11 cellular contexts compared by ENCODE assay signal in the genomic region with DNA sequence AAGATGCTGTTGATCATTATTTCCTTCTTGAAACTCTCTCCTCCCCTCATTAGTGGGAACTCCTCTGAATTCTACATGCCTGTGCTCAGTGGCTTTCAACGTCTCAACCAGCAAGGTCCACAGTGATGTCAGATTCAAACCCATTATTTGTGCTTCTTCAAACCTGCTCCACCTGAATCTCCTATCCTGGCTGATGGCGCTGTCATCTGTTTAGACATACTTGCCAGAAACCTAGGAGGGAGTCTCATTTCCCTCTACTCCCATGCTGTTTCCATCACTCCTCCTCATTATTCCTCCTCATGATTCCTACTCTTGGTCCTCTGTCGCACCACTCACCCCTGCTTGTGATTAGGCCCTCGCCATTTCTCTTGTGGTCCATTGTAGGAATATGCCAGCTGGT. TPM values are rescaled to one million over a fixed set of nuclear protein-coding genes. Genes with fewer than 3 reads are reported as not detected.
DNase-seq lines count a peak whose midpoint lies in the region; ATAC-seq and TF ChIP-seq lines count a peak whose summit lies in the region.
"Had no signal": no experiment of that assay in that cellular context is flagged by ENCODE, and none has a peak within 500 bp of the region (broad histone marks: within the 10 kb centered on the region; RNA-seq: fewer than 3 reads in every experiment).

No MANE protein-coding gene starts in this region.

- H3K4me1 Mint-ChIP-seq in activated T-cell treated with anti-CD3 and anti-CD28 coated beads, Interleukin-2, amount 50 U/mL, for 72 hours (ENCODE audit: low read depth), result peaks cover 55% of the 10 kb centered on the region
- peaks cover 48% of the 10 kb centered on the region for H3K4me1 Mint-ChIP-seq in activated T-cell treated with anti-CD3 and anti-CD28 coated beads, Interleukin-2, amount 50 U/mL, for 24 hours (ENCODE audit: low read depth)
- H3K4me1 Mint-ChIP-seq in activated naive CD8-positive, alpha-beta T cell treated with anti-CD3 and anti-CD28 coated beads, Interleukin-2, amount 50 U/mL, for 24 hours, result peaks cover 48% of the 10 kb centered on the region

- no peak overlapping the region for H3K4me2 ChIP-seq in osteoblast (ENCODE audit: insufficient read depth, low read length)

- no peaks in the 10 kb centered on the region for H3K9me3 Mint-ChIP-seq in activated T-cell treated with anti-CD3 and anti-CD28 coated beads, Interleukin-2, amount 50 U/mL, for 72 hours
- no peaks in the 10 kb centered on the region for H3K9me3 Mint-ChIP-seq in activated T-cell treated with anti-CD3 and anti-CD28 coated beads, Interleukin-2, amount 50 U/mL, for 24 hours
- no peaks in the 10 kb centered on the region for H3K9me3 Mint-ChIP-seq in activated naive CD8-positive, alpha-beta T cell treated with anti-CD3 and anti-CD28 coated beads, Interleukin-2, amount 50 U/mL, for 24 hours

- H3K4me3 Mint-ChIP-seq in activated T-cell treated with anti-CD3 and anti-CD28 coated beads, Interleukin-2, amount 50 U/mL, for 72 hours, result peak overlapping the region; percentile 47 to 59
- no peak overlapping the region for H3K4me3 Mint-ChIP-seq in activated T-cell treated with anti-CD3 and anti-CD28 coated beads, Interleukin-2, amount 50 U/mL, for 24 hours
- H3K4me3 Mint-ChIP-seq in activated naive CD8-positive, alpha-beta T cell treated with anti-CD3 and anti-CD28 coated beads, Interleukin-2, amount 50 U/mL, for 24 hours, result peak overlapping the region; percentile 13

- peak overlapping the region; percentile 72 to 99 (median 83) for H3K27ac ChIP-seq in right lobe of liver
- H3K27ac ChIP-seq in thyroid gland, result peak overlapping the region in 2 of 3 donors; percentile 86 to 96
- H3K27ac ChIP-seq in osteoblast (ENCODE audit: low read depth, low read length), result no peak overlapping the region

- H3K27ac Mint-ChIP-seq in activated T-cell treated with anti-CD3 and anti-CD28 coated beads, Interleukin-2, amount 50 U/mL, for 72 hours, result no peak overlapping the region
- no peak overlapping the region for H3K27ac Mint-ChIP-seq in activated T-cell treated with anti-CD3 and anti-CD28 coated beads, Interleukin-2, amount 50 U/mL, for 24 hours
- H3K27ac Mint-ChIP-seq in activated naive CD8-positive, alpha-beta T cell treated with anti-CD3 and anti-CD28 coated beads, Interleukin-2, amount 50 U/mL, for 24 hours, result peak overlapping the region; percentile 57

- 94% methylated on average over 4 of the region's 4 CpGs for WGBS in right lobe of liver (ENCODE audit: insufficient coverage, low coverage, low lambda C conversion rate, missing lambda C conversion rate)
- 88 to 93% methylated on average over 4 of the region's 4 CpGs for WGBS in thyroid gland, 2 donors

- H3K36me3 ChIP-seq in right lobe of liver (no peaks in the 10 kb centered on the region), thyroid gland (no peaks in the 10 kb centered on the region), osteoblast (ENCODE audit: insufficient read depth, low read length) (peaks cover 4% of the 10 kb centered on the region)

- no peak for TF ChIP-seq CTCF in right lobe of liver (IDR thresholded peaks at IDR 0.05)
- TF ChIP-seq CTCF in thyroid gland (IDR thresholded peaks at IDR 0.05), result no peak
- no peak for TF ChIP-seq CTCF in osteoblast (IDR thresholded peaks at IDR 0.05; ENCODE audit: extremely low read depth, low read depth, low read length)

- no peaks in the 10 kb centered on the region for H3K27me3 Mint-ChIP-seq in activated T-cell treated with anti-CD3 and anti-CD28 coated beads, Interleukin-2, amount 50 U/mL, for 72 hours (ENCODE audit: low read depth)
- H3K27me3 Mint-ChIP-seq in activated T-cell treated with anti-CD3 and anti-CD28 coated beads, Interleukin-2, amount 50 U/mL, for 24 hours, result no peaks in the 10 kb centered on the region
- no peaks in the 10 kb centered on the region for H3K27me3 Mint-ChIP-seq in activated naive CD8-positive, alpha-beta T cell treated with anti-CD3 and anti-CD28 coated beads, Interleukin-2, amount 50 U/mL, for 24 hours

- H3K27me3 ChIP-seq in right lobe of liver (no peaks in the 10 kb centered on the region), thyroid gland (no peaks in the 10 kb centered on the region), osteoblast (ENCODE audit: insufficient read depth, low read length) (no peaks in the 10 kb centered on the region)

- peaks cover 0 to 18% (median 5%) of the 10 kb centered on the region in 4 donors for H3K4me1 ChIP-seq in right lobe of liver
- H3K4me1 ChIP-seq in thyroid gland, result peaks cover 15 to 38% of the 10 kb centered on the region in 2 donors
- peaks cover 17% of the 10 kb centered on the region for H3K4me1 ChIP-seq in osteoblast (ENCODE audit: insufficient read depth, low read length)

- intact Hi-C loops in right lobe of liver (cut with DNase I), result no loop called here
- intact Hi-C loops in thyroid gland (cut with DNase I), result loop anchor here (5.0 to 10.0 kb wide), 2 partner anchors 41 to 229 kb away; a partner anchor contains a TSS

- H4K20me1 ChIP-seq in osteoblast (ENCODE audit: insufficient read depth, low read length), result peaks cover 7% of the 10 kb centered on the region

- H3K9me3 ChIP-seq in right lobe of liver, result no peaks in the 10 kb centered on the region
- H3K9me3 ChIP-seq in thyroid gland, result no peaks in the 10 kb centered on the region
- H3K9me3 ChIP-seq in osteoblast (ENCODE audit: low read depth, low read length), result no peaks in the 10 kb centered on the region

- H3K4me3 ChIP-seq in right lobe of liver (no peak overlapping the region), thyroid gland (replicated peaks in 1 of 3) (no peak overlapping the region), osteoblast (ENCODE audit: insufficient read depth, low read length) (no peak overlapping the region)

- H3K79me2 ChIP-seq in osteoblast (ENCODE audit: insufficient read depth, low read length), result peaks cover 18% of the 10 kb centered on the region

- H2AFZ ChIP-seq in osteoblast (ENCODE audit: low read length), result no peak overlapping the region

- ATAC-seq in activated T-cell treated with anti-CD3 and anti-CD28 coated beads, Interleukin-2, amount 50 U/mL, for 72 hours (replicated peaks in 1 of 2), result no peak
- ATAC-seq in activated naive CD8-positive, alpha-beta T cell treated with anti-CD3 and anti-CD28 coated beads, Interleukin-2, amount 50 U/mL, for 24 hours, result no peak
- ATAC-seq in right lobe of liver, result no peak
- ATAC-seq: esophagus mucosa had no signal

- peaks cover 2 to 6% of the 10 kb centered on the region in 2 donors for H3K36me3 Mint-ChIP-seq in activated T-cell treated with anti-CD3 and anti-CD28 coated beads, Interleukin-2, amount 50 U/mL, for 72 hours (ENCODE audit: insufficient read depth in 2 of 2)
- H3K36me3 Mint-ChIP-seq in activated T-cell treated with anti-CD3 and anti-CD28 coated beads, Interleukin-2, amount 50 U/mL, for 24 hours (ENCODE audit: low read depth), result peaks cover 15% of the 10 kb centered on the region
- peaks cover 14% of the 10 kb centered on the region for H3K36me3 Mint-ChIP-seq in activated naive CD8-positive, alpha-beta T cell treated with anti-CD3 and anti-CD28 coated beads, Interleukin-2, amount 50 U/mL, for 24 hours (ENCODE audit: low read depth)

- TF ChIP-seq POLR2A in right lobe of liver (IDR thresholded peaks at IDR 0.05) (no peak), thyroid gland (IDR thresholded peaks at IDR 0.05) (no peak)

- DNase-seq in activated T-cell treated with anti-CD3 and anti-CD28 coated beads, Interleukin-2, amount 50 U/mL, for 72 hours, result no peak
- no peak for DNase-seq in activated T-cell treated with anti-CD3 and anti-CD28 coated beads, Interleukin-2, amount 50 U/mL, for 24 hours
- no peak for DNase-seq in activated naive CD8-positive, alpha-beta T cell treated with anti-CD3 and anti-CD28 coated beads, Interleukin-2, amount 50 U/mL, for 24 hours
- DNase-seq in right lobe of liver, result no peak
- no peak for DNase-seq in thyroid gland
- no peak for DNase-seq in NAMALWA (ENCODE audit: low spot score)
- no peak for DNase-seq in osteoblast (ENCODE audit: insufficient read length, low spot score, missing footprints)
- no peak for DNase-seq in D341Med (ENCODE audit: low spot score)
- DNase-seq: activated T-cell treated with anti-CD3 and anti-CD28 coated beads, Interleukin-2, amount 50 U/mL, for 48 hours; NCI-H345 had no signal

RNA-seq across cellular contexts. Expression of a gene that starts 2.9 kb away (rescaled TPM):
- 100 to 1,000 TPM; 101 to 106 TPM for total RNA-seq in activated T-cell treated with anti-CD3 and anti-CD28 coated beads, Interleukin-2, amount 50 U/mL, for 72 hours
- total RNA-seq in right lobe of liver (100 to 1,000 TPM in 5 of 6 experiments, 10 to 100 TPM in 1; 64.9 to 175 (median 150) TPM), thyroid gland (10 to 100 TPM; 39.4 to 68.0 (median 47.4) TPM), osteoblast (47.7 and 48.1 TPM in 2 replicates)
